ENCODE assay signal across 8 cellular contexts in genomic region chr2:127218843-127219715, GRCh38. TPM values are rescaled to one million over a fixed set of nuclear protein-coding genes. Genes with fewer than 3 reads are reported as not detected.
DNase-seq lines count a peak whose midpoint lies in the region; ATAC-seq and TF ChIP-seq lines count a peak whose summit lies in the region.

No MANE protein-coding gene starts in this region.

- intact Hi-C loops in activated naive CD4-positive, alpha-beta T cell treated with anti-CD3 and anti-CD28 coated beads for 36 hours (cut with micrococcal nuclease), result no loop called here
- intact Hi-C loops in dendritic cell treated with granulocyte-macrophage colony-stimulating factor and Interleukin-4, amounts not matched to agents 40 ng/mL and 50 ng/mL, for 4 days (cut with micrococcal nuclease), result no loop called here
- intact Hi-C loops in uterus (cut with DNase I; ENCODE audit: low total_unique reads), result no loop called here

- peak overlapping the region; percentile 42 for H3K4me3 Mint-ChIP-seq in activated naive CD4-positive, alpha-beta T cell treated with anti-CD3 and anti-CD28 coated beads for 36 hours
- H3K4me3 Mint-ChIP-seq in dendritic cell treated with granulocyte-macrophage colony-stimulating factor and Interleukin-4, amounts not matched to agents 40 ng/mL and 50 ng/mL, for 4 days, result peak overlapping the region; percentile 59
- peak overlapping the region; percentile 80 for H3K4me3 Mint-ChIP-seq in mesothelial cell of epicardium

- TF ChIP-seq CTCF in mesothelial cell of epicardium (IDR thresholded peaks at IDR 0.05; ENCODE audit: unreplicated experiment) (no peak), uterus (IDR thresholded peaks at IDR 0.05) (no peak)

- ATAC-seq in HG03135 (IDR thresholded peaks at IDR 0.05; ENCODE audit: unreplicated experiment) (no peak), GM21825 (IDR thresholded peaks at IDR 0.05; ENCODE audit: unreplicated experiment) (no peak)

- peaks cover 0 to 17% of the 10 kb centered on the region in 2 donors for H3K4me1 ChIP-seq in uterus

- H3K9me3 ChIP-seq in uterus, result no peaks in the 10 kb centered on the region

- no peak for TF ChIP-seq POLR2A in uterus (IDR thresholded peaks at IDR 0.05)

- peaks cover 1% of the 10 kb centered on the region for H3K36me3 Mint-ChIP-seq in activated naive CD4-positive, alpha-beta T cell treated with anti-CD3 and anti-CD28 coated beads for 36 hours (ENCODE audit: low read depth)
- H3K36me3 Mint-ChIP-seq in dendritic cell treated with granulocyte-macrophage colony-stimulating factor and Interleukin-4, amounts not matched to agents 40 ng/mL and 50 ng/mL, for 4 days (ENCODE audit: low read depth), result no peaks in the 10 kb centered on the region
- no peaks in the 10 kb centered on the region for H3K36me3 Mint-ChIP-seq in mesothelial cell of epicardium

- H3K4me1 Mint-ChIP-seq in activated naive CD4-positive, alpha-beta T cell treated with anti-CD3 and anti-CD28 coated beads for 36 hours (ENCODE audit: low read depth), result peaks cover 11% of the 10 kb centered on the region
- H3K4me1 Mint-ChIP-seq in dendritic cell treated with granulocyte-macrophage colony-stimulating factor and Interleukin-4, amounts not matched to agents 40 ng/mL and 50 ng/mL, for 4 days (ENCODE audit: low read depth), result peaks cover 16% of the 10 kb centered on the region
- peaks cover 17% of the 10 kb centered on the region for H3K4me1 Mint-ChIP-seq in mesothelial cell of epicardium

- peak overlapping the region in 1 of 2 donors; percentile 19 for H3K27ac ChIP-seq in uterus

- DNase-seq in activated naive CD4-positive, alpha-beta T cell treated with anti-CD3 and anti-CD28 coated beads for 36 hours, result no peak
- no peak for DNase-seq in activated naive CD4-positive, alpha-beta T cell treated with anti-CD3 and anti-CD28 coated beads, Interleukin-2, amount 50 U/mL, for 16 hours
- DNase-seq in mesothelial cell of epicardium (ENCODE audit: low spot score in 2 of 2, unreplicated experiment in 2 of 2) (peak in 1 of 2 experiments; percentile 61), uterus (peak in 1 of 2 donors; percentile 27), NCI-H1048 (lab: John Stamatoyannopoulos, UW) (no peak)

- peaks cover 55% of the 10 kb centered on the region for H3K27me3 Mint-ChIP-seq in activated naive CD4-positive, alpha-beta T cell treated with anti-CD3 and anti-CD28 coated beads for 36 hours (ENCODE audit: low read depth)
- peaks cover 79% of the 10 kb centered on the region for H3K27me3 Mint-ChIP-seq in dendritic cell treated with granulocyte-macrophage colony-stimulating factor and Interleukin-4, amounts not matched to agents 40 ng/mL and 50 ng/mL, for 4 days
- H3K27me3 Mint-ChIP-seq in mesothelial cell of epicardium (ENCODE audit: low read depth), result peaks cover 36% of the 10 kb centered on the region

- H3K4me3 ChIP-seq in uterus, result peak overlapping the region; percentile 22 to 35

- no peaks in the 10 kb centered on the region for H3K9me3 Mint-ChIP-seq in activated naive CD4-positive, alpha-beta T cell treated with anti-CD3 and anti-CD28 coated beads for 36 hours
- no peaks in the 10 kb centered on the region for H3K9me3 Mint-ChIP-seq in dendritic cell treated with granulocyte-macrophage colony-stimulating factor and Interleukin-4, amounts not matched to agents 40 ng/mL and 50 ng/mL, for 4 days
- H3K9me3 Mint-ChIP-seq in mesothelial cell of epicardium, result peaks cover 12% of the 10 kb centered on the region

- CTCF ChIA-PET in activated naive CD4-positive, alpha-beta T cell treated with anti-CD3 and anti-CD28 coated beads for 36 hours (lab: Charles Lee), result interaction anchor here (0.7 kb wide), 1 partner anchor 22 kb away, joined by 3 read pairs; no protein-coding TSS in a partner anchor

- peaks cover 6 to 7% of the 10 kb centered on the region in 2 donors for H3K27me3 ChIP-seq in uterus

- no peaks in the 10 kb centered on the region for H3K36me3 ChIP-seq in uterus

- H3K27ac Mint-ChIP-seq in activated naive CD4-positive, alpha-beta T cell treated with anti-CD3 and anti-CD28 coated beads for 36 hours, result no peak overlapping the region
- no peak overlapping the region for H3K27ac Mint-ChIP-seq in dendritic cell treated with granulocyte-macrophage colony-stimulating factor and Interleukin-4, amounts not matched to agents 40 ng/mL and 50 ng/mL, for 4 days
- H3K27ac Mint-ChIP-seq in mesothelial cell of epicardium, result peak overlapping the region; percentile 67

RNA-seq across cellular contexts. Expression of gene CYP27C1, which starts 1.0 kb away (rescaled TPM):
- total RNA-seq in activated naive CD4-positive, alpha-beta T cell treated with anti-CD3 and anti-CD28 coated beads for 36 hours, result not detected
- total RNA-seq in mesothelial cell of epicardium (4.0 to 4.5 TPM (median 4.1 TPM) in 3 replicates), uterus (1 to 10 TPM in 2 of 4 donors, not detected in 2; 1.2 to 7.1 TPM)
